In genomic region chrX:45767021-45767491, GRCh38 we compare ENCODE assay signal across 8 cellular contexts.
DNase-seq lines count a peak whose midpoint lies in the region; ATAC-seq and TF ChIP-seq lines count a peak whose summit lies in the region.

No MANE protein-coding gene starts in this region.

- no peaks in the 10 kb centered on the region for H3K27me3 ChIP-seq in ovary
- no peaks in the 10 kb centered on the region for H3K27me3 ChIP-seq in testis

- TF ChIP-seq EP300 in ovary (IDR thresholded peaks at IDR 0.05): no peak

- H3K27ac Mint-ChIP-seq in dendritic cell treated with granulocyte-macrophage colony-stimulating factor and Interleukin-4, amounts not matched to agents 40 ng/mL and 50 ng/mL, for 4 days: peak overlapping the region; percentile 42

- WGBS in ovary, 3 donors: 44 to 47% (median 45%) methylated on average over 3 of the region's 3 CpGs
- WGBS in testis, 2 donors: 64 to 87% methylated on average over 3 of the region's 3 CpGs

- no peaks in the 10 kb centered on the region for H3K36me3 Mint-ChIP-seq in dendritic cell treated with granulocyte-macrophage colony-stimulating factor and Interleukin-4, amounts not matched to agents 40 ng/mL and 50 ng/mL, for 4 days (ENCODE audit: low read depth)

- H3K9me3 ChIP-seq in ovary (no peaks in the 10 kb centered on the region), testis (no peaks in the 10 kb centered on the region)

- H3K36me3 ChIP-seq in ovary (no peaks in the 10 kb centered on the region), testis (ENCODE audit: low read depth, missing control alignments) (no peaks in the 10 kb centered on the region)

- H3K27ac ChIP-seq in ovary (peak overlapping the region in 1 of 2 donors; percentile 45), testis (no peak overlapping the region)

- H3K9me3 Mint-ChIP-seq in dendritic cell treated with granulocyte-macrophage colony-stimulating factor and Interleukin-4, amounts not matched to agents 40 ng/mL and 50 ng/mL, for 4 days: no peaks in the 10 kb centered on the region

- peaks cover 24% of the 10 kb centered on the region for H3K4me1 Mint-ChIP-seq in dendritic cell treated with granulocyte-macrophage colony-stimulating factor and Interleukin-4, amounts not matched to agents 40 ng/mL and 50 ng/mL, for 4 days (ENCODE audit: low read depth)

- DNase-seq in NCI-H226: peak; percentile 46
- DNase-seq in ovary: no peak
- DNase-seq in left colon: no peak
- DNase-seq in testis: no peak

- peaks cover 5% of the 10 kb centered on the region for H3K27me3 Mint-ChIP-seq in dendritic cell treated with granulocyte-macrophage colony-stimulating factor and Interleukin-4, amounts not matched to agents 40 ng/mL and 50 ng/mL, for 4 days

- no peak for TF ChIP-seq CTCF in ovary (IDR thresholded peaks at IDR 0.05)
- TF ChIP-seq CTCF in testis (IDR thresholded peaks at IDR 0.05): no peak

- TF ChIP-seq POLR2A in ovary (IDR thresholded peaks at IDR 0.05) (no peak), testis (IDR thresholded peaks at IDR 0.05) (no peak)

- ATAC-seq in GM21529 (IDR thresholded peaks at IDR 0.05; ENCODE audit: unreplicated experiment) (no peak), left colon (no peak), GM18520 (IDR thresholded peaks at IDR 0.05; ENCODE audit: unreplicated experiment) (no peak)

- H3K4me1 ChIP-seq in ovary (ENCODE audit: insufficient read depth): no peaks in the 10 kb centered on the region
- no peaks in the 10 kb centered on the region for H3K4me1 ChIP-seq in testis

- intact Hi-C loops in dendritic cell treated with granulocyte-macrophage colony-stimulating factor and Interleukin-4, amounts not matched to agents 40 ng/mL and 50 ng/mL, for 4 days (cut with micrococcal nuclease): no loop called here
- intact Hi-C loops in ovary (cut with DNase I): no loop called here
- intact Hi-C loops in left colon (cut with DNase I, micrococcal nuclease): no loop called here
- intact Hi-C loops in testis (cut with DNase I; ENCODE audit: low total_unique reads): no loop called here

- peak overlapping the region; percentile 59 for H3K4me3 Mint-ChIP-seq in dendritic cell treated with granulocyte-macrophage colony-stimulating factor and Interleukin-4, amounts not matched to agents 40 ng/mL and 50 ng/mL, for 4 days

- H3K4me3 ChIP-seq in GM08714 (ENCODE audit: low read length): peak overlapping the region; percentile 46; the same call in 1 of the 2 replicates
- peak overlapping the region; percentile 38 for H3K4me3 ChIP-seq in ovary
- no peak overlapping the region for H3K4me3 ChIP-seq in testis

Comparison
In these comparisons a context has a peak if more than half of its experiments do, and no peak if none do; other contexts are left out.
1. H3K4me3 ChIP-seq: peak in GM08714 (single experiment) and ovary (single experiment); none in testis (0 of 2).